Comparison of ENCODE assay signal across 8 cellular contexts in genomic region chr5:119411935-119412623, GRCh38. TPM values are rescaled to one million over a fixed set of nuclear protein-coding genes. Genes with fewer than 3 reads are reported as not detected.
DNase-seq lines count a peak whose midpoint lies in the region; ATAC-seq and TF ChIP-seq lines count a peak whose summit lies in the region.

No MANE protein-coding gene starts in this region.

- peaks cover 15% of the 10 kb centered on the region for H3K4me1 Mint-ChIP-seq in osteocyte (ENCODE audit: unreplicated experiment)

- 6 to 7% (median 6%) methylated on average over 12 to 13 of the region's 13 CpGs for WGBS in adrenal gland, 4 donors
- WGBS in heart left ventricle, 4 donors = 6 to 9% (median 9%) methylated on average over 13 of the region's 13 CpGs

- H3K27ac ChIP-seq in adrenal gland (peak overlapping the region in 4 of 5 donors; percentile 42 to 75 (median 66)), heart left ventricle (peak overlapping the region in 8 of 12 donors; percentile 1 to 77 (median 54))

- H3K9me3 Mint-ChIP-seq in osteocyte (ENCODE audit: unreplicated experiment) = no peaks in the 10 kb centered on the region

- peak; percentile 90 to 97 (median 94) for ATAC-seq in heart left ventricle
- no peak for ATAC-seq in GM19324 (IDR thresholded peaks at IDR 0.05; ENCODE audit: low FRiP score, unreplicated experiment)

- TF ChIP-seq CTCF in GM10266 (IDR thresholded peaks at IDR 0.05; ENCODE audit: control insufficient read depth, insufficient read depth, low read depth, missing control alignments) (peak; percentile 87), adrenal gland (IDR thresholded peaks at IDR 0.05) (peak; percentile 86 to 96 (median 93)), heart left ventricle (IDR thresholded peaks at IDR 0.05) (peak; percentile 90 to 97 (median 94)), osteocyte (IDR thresholded peaks at IDR 0.05) (peak; percentile 95)

- H3K4me3 Mint-ChIP-seq in osteocyte (ENCODE audit: unreplicated experiment) = peak overlapping the region; percentile 93

- intact Hi-C loops in adrenal gland (cut with DNase I) = loop anchor here in 1 of 2 donors (5.0 kb wide), 1 partner anchor 425 kb away; the partner anchor contains the start of gene DTWD2
- intact Hi-C loops in heart left ventricle (cut with DNase I) = loop anchor here (1.0 to 10.0 kb wide), 11 partner anchors 55 to 425 kb away; partner anchors contain the start of genes DTWD2 (in 10 of the 10) and TNFAIP8 (in 1 of the 10)

- DNase-seq in GM10266 (ENCODE audit: extremely low spot score) = peak; percentile 34
- DNase-seq in HCEC 1CT = peak; percentile 73
- peak; percentile 74 for DNase-seq in M059J (ENCODE audit: low read depth)
- DNase-seq in SK-N-DZ (ENCODE audit: low spot score) = peak; percentile 79
- DNase-seq in adrenal gland = peak; percentile 51 to 82 (median 64)
- DNase-seq in heart left ventricle = peak in 4 of 5 donors; percentile 33 to 52 (median 50)
- peak; percentile 86 for DNase-seq in osteocyte (ENCODE audit: extremely low spot score, unreplicated experiment)

- H3K4me1 ChIP-seq in adrenal gland (replicated peaks in 1 of 2) (peaks cover 8 to 9% of the 10 kb centered on the region in 2 donors), heart left ventricle (peaks cover 0 to 29% (median 0%) of the 10 kb centered on the region in 12 donors)

- H3K27me3 Mint-ChIP-seq in osteocyte (ENCODE audit: unreplicated experiment) = no peaks in the 10 kb centered on the region

- TF ChIP-seq POLR2A in adrenal gland (IDR thresholded peaks at IDR 0.05) (no peak), heart left ventricle (IDR thresholded peaks at IDR 0.05) (no peak)

- H3K36me3 ChIP-seq in adrenal gland (replicated peaks in 1 of 2) (no peaks in the 10 kb centered on the region), heart left ventricle (no peaks in the 10 kb centered on the region)

- H3K27ac Mint-ChIP-seq in osteocyte (ENCODE audit: unreplicated experiment) = peak overlapping the region; percentile 97

- H3K9me3 ChIP-seq in adrenal gland (replicated peaks in 1 of 3) = no peaks in the 10 kb centered on the region
- H3K9me3 ChIP-seq in heart left ventricle = no peaks in the 10 kb centered on the region

- H3K4me3 ChIP-seq in adrenal gland (peak overlapping the region in 2 of 4 donors; percentile 36 to 64), heart left ventricle (peak overlapping the region in 11 of 12 donors; percentile 28 to 67 (median 51))

- no peaks in the 10 kb centered on the region for H3K27me3 ChIP-seq in adrenal gland
- H3K27me3 ChIP-seq in heart left ventricle = peaks cover 0 to 14% (median 0%) of the 10 kb centered on the region in 9 donors

- H3K36me3 Mint-ChIP-seq in osteocyte (ENCODE audit: unreplicated experiment) = no peaks in the 10 kb centered on the region

RNA-seq across cellular contexts. Expression of gene HSD17B4, which starts 40.2 kb away (rescaled TPM):
- 169 and 180 TPM in 2 replicates for total RNA-seq in M059J (2014; rRNA removed; shearing (Covaris generic))
- polyA plus RNA-seq in SK-N-DZ (2014; cell fraction: cytosol; rRNA removed) = 155 and 206 TPM in 2 replicates
- 157 and 318 TPM in 2 replicates for polyA plus RNA-seq in SK-N-DZ (2014; cell fraction: nucleus; rRNA removed)
- 100 to 1,000 TPM; 245 to 596 (median 363) TPM for total RNA-seq in adrenal gland
- 100 to 1,000 TPM; 236 to 620 (median 337) TPM for polyA plus RNA-seq in adrenal gland
- 100 to 1,000 TPM; 156 to 277 (median 230) TPM for total RNA-seq in heart left ventricle
- 100 to 1,000 TPM; 112 to 194 TPM for polyA plus RNA-seq in heart left ventricle
- total RNA-seq in osteocyte = 100 and 127 TPM in 2 replicates

RNA-seq across cellular contexts. Expression of gene TNFAIP8, which starts 56.3 kb away (rescaled TPM):
- 8.4 and 18.4 TPM in 2 replicates for total RNA-seq in M059J (2014; rRNA removed; shearing (Covaris generic))
- polyA plus RNA-seq in SK-N-DZ (2014; cell fraction: cytosol; rRNA removed) = 14.9 and 17.9 TPM in 2 replicates
- 5.8 and 12.8 TPM in 2 replicates for polyA plus RNA-seq in SK-N-DZ (2014; cell fraction: nucleus; rRNA removed)
- total RNA-seq in adrenal gland (10 to 100 TPM in 2 of 8 donors, 1 to 10 TPM in 6; 1.4 to 12.7 (median 7.0) TPM), heart left ventricle (10 to 100 TPM in 7 of 9 donors, 1 to 10 TPM in 2; 3.6 to 30.8 (median 13.9) TPM), osteocyte (13.3 and 14.0 TPM in 2 replicates)
- polyA plus RNA-seq in adrenal gland (1 to 10 TPM; 3.1 to 6.3 (median 3.9) TPM), heart left ventricle (1 to 10 TPM; 5.1 to 10.0 TPM)

Comparison
In these comparisons a context has a peak if more than half of its experiments do, and no peak if none do; other contexts are left out.
1. DNase-seq: peak in every context shown above with its lines; median percentile 86 in osteocyte; 79 in SK-N-DZ; 74 in M059J; 73 in HCEC 1CT; 64 in adrenal gland; 50 in heart left ventricle; 34 in GM10266.